In the genomic region with DNA sequence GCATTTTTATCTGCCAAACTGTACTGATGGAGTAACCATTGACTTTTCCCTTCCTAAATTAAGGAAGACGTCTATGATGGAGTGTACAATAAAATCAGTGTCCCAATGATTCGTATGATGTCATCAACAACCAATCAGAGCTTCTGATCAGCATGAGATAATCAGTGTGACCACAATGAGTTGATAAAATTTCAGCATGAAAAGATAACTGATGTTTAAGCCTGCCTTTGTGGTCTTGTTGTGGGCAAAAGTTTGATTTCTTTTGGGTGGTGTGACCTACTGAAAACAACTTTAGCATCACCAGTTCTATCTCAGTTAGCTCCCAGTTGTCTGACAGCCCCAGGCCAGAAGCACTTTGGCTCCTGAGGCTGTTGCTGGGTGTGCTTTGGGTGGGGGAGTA, we compare ENCODE assay signal across 18 cellular contexts. TPM values are rescaled to one million over a fixed set of nuclear protein-coding genes. Genes with fewer than 3 reads are reported as not detected.
DNase-seq lines count a peak whose midpoint lies in the region; ATAC-seq, FAIRE-seq and TF ChIP-seq lines count a peak whose summit lies in the region.
"Had no signal": no experiment of that assay in that cellular context is flagged by ENCODE, and none has a peak within 500 bp of the region (broad histone marks: within the 10 kb centered on the region; RNA-seq: fewer than 3 reads in every experiment).

No MANE protein-coding gene starts in this region.

- ATAC-seq in activated CD4-positive, alpha-beta T cell treated with anti-CD3 and anti-CD28 coated beads for 36 hours, result no peak
- ATAC-seq in central memory CD8-positive, alpha-beta T cell (replicated peaks; ENCODE audit: extremely low read depth, poor library complexity, severe bottlenecking), result no peak
- ATAC-seq in HG03280 (IDR thresholded peaks at IDR 0.05; ENCODE audit: unreplicated experiment), result no peak
- ATAC-seq in HG03378 (IDR thresholded peaks at IDR 0.05; ENCODE audit: unreplicated experiment), result no peak

- no peaks in the 10 kb centered on the region for H3K9me3 Mint-ChIP-seq in activated CD4-positive, alpha-beta T cell treated with anti-CD3 and anti-CD28 coated beads for 36 hours (ENCODE audit: low read depth)
- no peaks in the 10 kb centered on the region for H3K9me3 Mint-ChIP-seq in central memory CD8-positive, alpha-beta T cell
- no peaks in the 10 kb centered on the region for H3K9me3 Mint-ChIP-seq in neural crest cell

- H3K36me3 Mint-ChIP-seq in activated CD4-positive, alpha-beta T cell treated with anti-CD3 and anti-CD28 coated beads for 36 hours (ENCODE audit: low read depth), result peaks cover 25% of the 10 kb centered on the region
- peaks cover 61% of the 10 kb centered on the region for H3K36me3 Mint-ChIP-seq in central memory CD8-positive, alpha-beta T cell (ENCODE audit: insufficient read depth)
- peaks cover 8% of the 10 kb centered on the region for H3K36me3 Mint-ChIP-seq in neural crest cell (ENCODE audit: low read depth)

- no peak for DNase-seq in activated CD4-positive, alpha-beta T cell treated with anti-CD3 and anti-CD28 coated beads for 36 hours
- DNase-seq in activated CD4-positive, alpha-beta T cell treated with anti-CD3 and anti-CD28 coated beads, Interleukin-2, amount 50 U/mL, for 48 hours, result no peak
- DNase-seq in RCC 7860 (ENCODE audit: low spot score) (peak; percentile 24), neural crest cell (ENCODE audit: low read depth, low spot score) (no peak), kidney tubule cell (ENCODE audit: low spot score) (no peak)
- DNase-seq in central memory CD8-positive, alpha-beta T cell (ENCODE audit: low spot score in 2 of 2), result no peak
- DNase-seq: activated CD4-positive, alpha-beta T cell treated with anti-CD3 and anti-CD28 coated beads for 48 hours; anterior cingulate cortex; DMS79 treated with DMSO at 0.1 percent for 48 hours; effector CD8-positive, alpha-beta T cell; head of caudate nucleus; left ventricle myocardium inferior; NCI-H2171; nucleus accumbens; tibial artery had no signal

- H3K27ac Mint-ChIP-seq in activated CD4-positive, alpha-beta T cell treated with anti-CD3 and anti-CD28 coated beads for 36 hours, result peak overlapping the region; percentile 73
- peak overlapping the region; percentile 77 for H3K27ac Mint-ChIP-seq in central memory CD8-positive, alpha-beta T cell (ENCODE audit: low read depth)
- H3K27ac Mint-ChIP-seq in neural crest cell (ENCODE audit: unreplicated experiment), result no peak overlapping the region

- FAIRE-seq in RCC 7860 (lab: Jason Lieb, UNC), result no peak
- FAIRE-seq: A204.1 had no signal

- H3K4me1 Mint-ChIP-seq in activated CD4-positive, alpha-beta T cell treated with anti-CD3 and anti-CD28 coated beads for 36 hours, result peaks cover 27% of the 10 kb centered on the region
- H3K4me1 Mint-ChIP-seq in central memory CD8-positive, alpha-beta T cell, result peaks cover 22% of the 10 kb centered on the region
- H3K4me1 Mint-ChIP-seq in neural crest cell, result peaks cover 31% of the 10 kb centered on the region

- no peak overlapping the region for H3K4me3 Mint-ChIP-seq in activated CD4-positive, alpha-beta T cell treated with anti-CD3 and anti-CD28 coated beads for 36 hours
- H3K4me3 Mint-ChIP-seq in central memory CD8-positive, alpha-beta T cell, result peak overlapping the region; percentile 72
- H3K4me3 Mint-ChIP-seq in neural crest cell, result peak overlapping the region; percentile 57

- no peaks in the 10 kb centered on the region for H3K27me3 Mint-ChIP-seq in activated CD4-positive, alpha-beta T cell treated with anti-CD3 and anti-CD28 coated beads for 36 hours
- no peaks in the 10 kb centered on the region for H3K27me3 Mint-ChIP-seq in central memory CD8-positive, alpha-beta T cell
- H3K27me3 Mint-ChIP-seq in neural crest cell (ENCODE audit: low read depth), result peaks cover 7% of the 10 kb centered on the region

- POLR2A ChIA-PET in activated CD4-positive, alpha-beta T cell treated with anti-CD3 and anti-CD28 coated beads for 36 hours (lab: Charles Lee), result interaction anchor here (0.6 to 1.6 kb wide), 2 partner anchors 32 to 184 kb away, joined by 3 to 8 read pairs; no protein-coding TSS in a partner anchor

- CTCF ChIA-PET in activated CD4-positive, alpha-beta T cell treated with anti-CD3 and anti-CD28 coated beads for 36 hours (lab: Charles Lee), result interaction anchor here (0.7 to 5.2 kb wide), 2 partner anchors 32 to 57 kb away, joined by 3 to 42 read pairs; partner anchors contain the start of gene ZNF335

- intact Hi-C loops in activated CD4-positive, alpha-beta T cell treated with anti-CD3 and anti-CD28 coated beads for 36 hours (cut with DNase I, micrococcal nuclease), result no loop called here

- no peak for TF ChIP-seq CTCF in neural crest cell (conservative IDR thresholded peaks at IDR 0.05)

RNA-seq across cellular contexts. Expression of gene PCIF1, which starts 3.3 kb away (rescaled TPM):
- total RNA-seq in activated CD4-positive, alpha-beta T cell treated with anti-CD3 and anti-CD28 coated beads for 36 hours, result 10 to 100 TPM; 24.0 to 27.4 TPM
- 36.4 and 36.5 TPM in 2 replicates for total RNA-seq in neural crest cell

RNA-seq across cellular contexts. Expression of gene PLTP, which starts 25.8 kb away (rescaled TPM):
- total RNA-seq in activated CD4-positive, alpha-beta T cell treated with anti-CD3 and anti-CD28 coated beads for 36 hours, result 1 to 10 TPM; 5.6 to 7.0 TPM
- 56.6 and 61.0 TPM in 2 replicates for total RNA-seq in neural crest cell

RNA-seq across cellular contexts. Expression of gene ZNF335, which starts 34.2 kb away (rescaled TPM):
- total RNA-seq in activated CD4-positive, alpha-beta T cell treated with anti-CD3 and anti-CD28 coated beads for 36 hours, result 10 to 100 TPM; 27.4 to 28.9 TPM
- 24.8 and 24.9 TPM in 2 replicates for total RNA-seq in neural crest cell

RNA-seq across cellular contexts. Expression of gene CTSA, which starts 46.6 kb away (rescaled TPM):
- 10 to 100 TPM; 36.4 to 45.6 TPM for total RNA-seq in activated CD4-positive, alpha-beta T cell treated with anti-CD3 and anti-CD28 coated beads for 36 hours
- 49.7 and 55.3 TPM in 2 replicates for total RNA-seq in neural crest cell

RNA-seq across cellular contexts. Expression of gene NEURL2, which starts 46.8 kb away (rescaled TPM):
- 1 to 10 TPM; 1.2 to 1.9 TPM for total RNA-seq in activated CD4-positive, alpha-beta T cell treated with anti-CD3 and anti-CD28 coated beads for 36 hours
- 3.3 and 3.5 TPM in 2 replicates for total RNA-seq in neural crest cell
